Comparison of ENCODE assay signal across 1 cellular context in the genomic region with DNA sequence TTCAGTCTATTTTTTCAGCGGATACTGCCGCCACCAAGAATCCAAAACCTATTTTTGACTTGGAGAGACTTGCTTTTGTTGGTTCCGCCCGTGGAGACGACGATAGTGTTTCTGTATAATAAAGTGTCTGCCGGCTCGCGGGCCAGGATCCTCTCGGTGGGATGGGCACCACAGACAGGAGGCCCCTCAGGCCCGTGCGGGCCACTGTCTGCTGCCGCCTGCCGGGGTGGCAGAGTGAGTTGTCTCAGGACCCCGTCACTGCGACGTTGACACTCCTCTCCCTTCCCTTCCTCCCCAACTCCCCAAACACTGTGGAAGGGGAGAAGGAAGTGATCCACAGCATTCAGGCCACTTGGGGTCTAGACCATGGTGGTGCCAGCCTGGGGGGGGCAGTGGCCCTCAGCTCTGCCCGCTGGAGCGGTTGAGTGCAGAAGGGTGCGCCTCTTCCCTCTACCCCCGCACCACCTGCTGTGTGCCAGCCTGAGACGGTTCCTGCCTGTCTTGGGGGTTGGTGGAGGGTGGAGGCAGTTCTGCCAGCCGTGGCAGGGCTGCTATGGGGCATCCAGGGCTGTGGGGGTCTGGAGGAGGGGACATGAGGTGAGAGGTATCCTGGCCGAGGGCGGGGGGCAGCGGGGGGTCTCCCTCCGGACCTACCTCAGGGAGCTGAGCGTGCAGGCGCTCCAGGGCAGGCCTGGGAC.
A peak's percentile ranks its signal among the peaks of the same experiment; 100 is the strongest.
TF ChIP-seq lines count a peak whose summit lies in the region.

No MANE protein-coding gene starts in this region.

TF ChIP-seq in HepG2, 621 proteins besides CTCF, POLR2A, EP300 and RAD21:
- TF ChIP-seq, protein P1, sequence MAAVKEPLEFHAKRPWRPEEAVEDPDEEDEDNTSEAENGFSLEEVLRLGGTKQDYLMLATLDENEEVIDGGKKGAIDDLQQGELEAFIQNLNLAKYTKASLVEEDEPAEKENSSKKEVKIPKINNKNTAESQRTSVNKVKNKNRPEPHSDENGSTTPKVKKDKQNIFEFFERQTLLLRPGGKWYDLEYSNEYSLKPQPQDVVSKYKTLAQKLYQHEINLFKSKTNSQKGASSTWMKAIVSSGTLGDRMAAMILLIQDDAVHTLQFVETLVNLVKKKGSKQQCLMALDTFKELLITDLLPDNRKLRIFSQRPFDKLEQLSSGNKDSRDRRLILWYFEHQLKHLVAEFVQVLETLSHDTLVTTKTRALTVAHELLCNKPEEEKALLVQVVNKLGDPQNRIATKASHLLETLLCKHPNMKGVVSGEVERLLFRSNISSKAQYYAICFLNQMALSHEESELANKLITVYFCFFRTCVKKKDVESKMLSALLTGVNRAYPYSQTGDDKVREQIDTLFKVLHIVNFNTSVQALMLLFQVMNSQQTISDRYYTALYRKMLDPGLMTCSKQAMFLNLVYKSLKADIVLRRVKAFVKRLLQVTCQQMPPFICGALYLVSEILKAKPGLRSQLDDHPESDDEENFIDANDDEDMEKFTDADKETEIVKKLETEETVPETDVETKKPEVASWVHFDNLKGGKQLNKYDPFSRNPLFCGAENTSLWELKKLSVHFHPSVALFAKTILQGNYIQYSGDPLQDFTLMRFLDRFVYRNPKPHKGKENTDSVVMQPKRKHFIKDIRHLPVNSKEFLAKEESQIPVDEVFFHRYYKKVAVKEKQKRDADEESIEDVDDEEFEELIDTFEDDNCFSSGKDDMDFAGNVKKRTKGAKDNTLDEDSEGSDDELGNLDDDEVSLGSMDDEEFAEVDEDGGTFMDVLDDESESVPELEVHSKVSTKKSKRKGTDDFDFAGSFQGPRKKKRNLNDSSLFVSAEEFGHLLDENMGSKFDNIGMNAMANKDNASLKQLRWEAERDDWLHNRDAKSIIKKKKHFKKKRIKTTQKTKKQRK (IDR thresholded peaks at IDR 0.05; ENCODE audit: low read length) = no peak
- TF ChIP-seq RBFOX2 (IDR thresholded peaks at IDR 0.05; ENCODE audit: low read depth, low read length) = peak; percentile 24; the same call in 1 of the 2 replicates
- TF ChIP-seq ZC3H13 (CRISPR knock-in tag; IDR thresholded peaks at IDR 0.05) = 0 out of 2 replicates have a peak, but pooled peaks have one; percentile 17
